In genomic region chr11:16966633-16967346, GRCh38 we compare ENCODE assay signal across 33 cellular contexts. TPM values are rescaled to one million over a fixed set of nuclear protein-coding genes. Genes with fewer than 3 reads are reported as not detected.
DNase-seq lines count a peak whose midpoint lies in the region; ATAC-seq, FAIRE-seq and TF ChIP-seq lines count a peak whose summit lies in the region.
"Had no signal": no experiment of that assay in that cellular context is flagged by ENCODE, and none has a peak within 500 bp of the region (broad histone marks: within the 10 kb centered on the region; RNA-seq: fewer than 3 reads in every experiment).

No MANE protein-coding gene starts in this region.

- H3K4ac ChIP-seq in mesenchymal stem cell (ENCODE audit: low read depth in 1 of 2, low read length in 2 of 2): no peak overlapping the region

- no peak overlapping the region for H4K91ac ChIP-seq in mesenchymal stem cell (ENCODE audit: low read length)

- H2BK15ac ChIP-seq in mesenchymal stem cell (ENCODE audit: low read depth, poor library complexity, severe bottlenecking): no peak overlapping the region

- H3K4me3 Mint-ChIP-seq in GM23338: no peak overlapping the region
- H3K4me3 Mint-ChIP-seq: nephron progenitor cell, WTC11 had no signal

- no peak for DNase-seq in K562 (ENCODE audit: extremely low read depth in 1 of 4, low spot score in 3 of 4)
- DNase-seq in mesenchymal stem cell: no peak
- peak; percentile 90 for DNase-seq in small intestine
- no peak for DNase-seq in GM23338 (ENCODE audit: low spot score)
- DNase-seq in GM13976 (ENCODE audit: low spot score): no peak
- no peak for DNase-seq in NCI-H82 (lab: John Stamatoyannopoulos, UW)
- DNase-seq: activated CD8-positive, alpha-beta memory T cell treated with anti-CD3 and anti-CD28 coated beads, Interleukin-2, amount 50 U/mL, for 4 hours; DND-41; hippocampal formation; left ventricle myocardium inferior; midbrain; NCI-H1092; NCI-H187; NCI-H2171 treated with DMSO at 0.1 percent for 48 hours; NCI-H526 treated with DMSO at 0.1 percent for 48 hours; nephron progenitor cell; ovary; right cardiac atrium; spleen; stimulated activated CD4-positive, alpha-beta T cell treated with anti-CD3 and anti-CD28 coated beads, Interleukin-2, amount 100 ng/mL, for 48 hours; upper lobe of right lung had no signal

- H3K9me3 Mint-ChIP-seq in GM23338: no peaks in the 10 kb centered on the region
- H3K9me3 Mint-ChIP-seq: activated naive CD4-positive, alpha-beta T cell treated with anti-CD3 and anti-CD28 coated beads, Interleukin-2, amount 50 U/mL, for 72 hours; activated T-helper 2 cell treated with anti-CD3 and anti-CD28 coated beads, Interferon-gamma antibody, Interleukin-2, Interleukin-4, amounts not matched to agents 10 μg/mL and 5 μg/mL and 100 μg/mL, durations not matched to agents 14 hours and 24 hours and 36 hours; nephron progenitor cell; WTC11 had no signal

- H4K20me1 ChIP-seq in K562 (replicated peaks; ENCODE audit: control insufficient read depth, insufficient read depth, low read length) (no peaks in the 10 kb centered on the region), GM23338 (replicated peaks; ENCODE audit: insufficient read depth) (no peaks in the 10 kb centered on the region; the same call in 1 of the 2 replicates)
- H4K20me1 ChIP-seq: BLaER1 treated with 17β-estradiol and CSF1 and Interleukin-3, amounts not matched to agents 10 nM and 100 nM had no signal

- no peak overlapping the region for H2BK5ac ChIP-seq in mesenchymal stem cell (ENCODE audit: low read depth, low read length, poor library complexity, severe bottlenecking)

- in situ Hi-C loops in K562 (cut with MboI) (no loop called here), GM13976 (cut with MboI; ENCODE audit: low sequenced_read_pairs, unreplicated experiment) (no loop called here)

- ATAC-seq in K562 (no peak), GM18498 (IDR thresholded peaks at IDR 0.05; ENCODE audit: unreplicated experiment) (no peak), GM23338 (no peak)
- ATAC-seq: activated naive CD4-positive, alpha-beta T cell treated with anti-CD3 and anti-CD28 coated beads, Interleukin-2, amount 50 U/mL, for 72 hours; Panc1; WTC11 had no signal

- no peak overlapping the region for H2BK12ac ChIP-seq in mesenchymal stem cell (ENCODE audit: low read length in 2 of 2)

- no peaks in the 10 kb centered on the region for H3K36me3 ChIP-seq in HEK293 (ENCODE audit: control insufficient read depth in 2 of 2, insufficient read depth in 1 of 2, low read length in 2 of 2)
- H3K36me3 ChIP-seq in K562 (ENCODE audit: control insufficient read depth, insufficient read depth, low read length): no peaks in the 10 kb centered on the region
- H3K36me3 ChIP-seq in mesenchymal stem cell (ENCODE audit: control insufficient read depth in 1 of 2, insufficient read depth in 2 of 2, low read depth in 1 of 2, low read length in 2 of 2): no peaks in the 10 kb centered on the region
- H3K36me3 ChIP-seq in small intestine (ENCODE audit: control insufficient read depth in 2 of 2, insufficient read depth in 2 of 2, low read length in 2 of 2): no peaks in the 10 kb centered on the region
- H3K36me3 ChIP-seq in GM23338 (ENCODE audit: insufficient read depth): no peaks in the 10 kb centered on the region
- H3K36me3 ChIP-seq: BLaER1 treated with 17β-estradiol and CSF1 and Interleukin-3, amounts not matched to agents 10 nM and 100 nM; esophagus muscularis mucosa; left ventricle myocardium inferior; ovary; spleen; upper lobe of right lung had no signal

- no peak for TF ChIP-seq CTCF in HEK293 (tag by site-specific recombination; IDR thresholded peaks at IDR 0.05)
- TF ChIP-seq CTCF in K562 (IDR thresholded peaks at IDR 0.05 in 2 of 3, conservative IDR thresholded peaks at IDR 0.05 in 1 of 3; ENCODE audit: insufficient read depth in 2 of 3, low read depth in 1 of 3, low read length in 3 of 3): no peak
- TF ChIP-seq CTCF in GM23338 (conservative IDR thresholded peaks at IDR 0.05; ENCODE audit: low read depth in 2 of 2): no peak
- no peak for TF ChIP-seq CTCF in GM13976 (IDR thresholded peaks at IDR 0.05; ENCODE audit: borderline replicate concordance, control extremely low read depth, extremely low read depth, insufficient read depth, missing control alignments)

- H3K14ac ChIP-seq in mesenchymal stem cell (ENCODE audit: low read length in 2 of 2): no peak overlapping the region

- H2AFZ ChIP-seq in K562 (ENCODE audit: low read depth, low read length) (no peak overlapping the region), mesenchymal stem cell (ENCODE audit: low read depth, low read length) (no peak overlapping the region), GM23338 (no peak overlapping the region)

- H3K9me2 ChIP-seq in GM23338 (ENCODE audit: insufficient read depth): no peaks in the 10 kb centered on the region

- no peak overlapping the region for H4K8ac ChIP-seq in mesenchymal stem cell (ENCODE audit: low read length)

- H3K36me3 Mint-ChIP-seq in GM23338 (ENCODE audit: low read depth): no peaks in the 10 kb centered on the region; the same call in 2 of the 3 replicates
- H3K36me3 Mint-ChIP-seq: activated naive CD4-positive, alpha-beta T cell treated with anti-CD3 and anti-CD28 coated beads, Interleukin-2, amount 50 U/mL, for 72 hours; WTC11 had no signal

- peaks cover 19% of the 10 kb centered on the region; the same call in 2 of the 3 replicates for H3K4me1 Mint-ChIP-seq in GM23338
- H3K4me1 Mint-ChIP-seq: WTC11 had no signal

- WGBS in K562 (ENCODE audit: insufficient coverage, low coverage, missing lambda C conversion rate): 4% methylated on average over 8 of the region's 9 CpGs
- WGBS in mesenchymal stem cell: 85% methylated on average over 9 of the region's 9 CpGs
- WGBS in small intestine, 3 donors: 21 to 61% (median 32%) methylated on average over 9 of the region's 9 CpGs

- H3K27me3 Mint-ChIP-seq in GM23338 (ENCODE audit: insufficient read depth, low read depth, poor library complexity): peaks cover 5% of the 10 kb centered on the region

- H3K4me2 ChIP-seq in K562 (ENCODE audit: insufficient read depth, low read length): no peak overlapping the region
- peak overlapping the region; percentile 32 for H3K4me2 ChIP-seq in mesenchymal stem cell (ENCODE audit: low read length, poor library complexity, severe bottlenecking)
- H3K4me2 ChIP-seq in GM23338: no peak overlapping the region
- H3K4me2 ChIP-seq: BLaER1 treated with 17β-estradiol and CSF1 and Interleukin-3, amounts not matched to agents 10 nM and 100 nM had no signal

- H3K79me2 ChIP-seq in K562 (ENCODE audit: control insufficient read depth, insufficient read depth, low read length): no peaks in the 10 kb centered on the region
- H3K79me2 ChIP-seq in GM23338 (replicated peaks; ENCODE audit: insufficient read depth): no peaks in the 10 kb centered on the region

- CTCF ChIA-PET in HEK293 (lab: Yijun Ruan, JAX) (interaction anchor here (0.5 to 1.1 kb wide), 6 partner anchors 10 to 147 kb away, joined by 3 to 6 read pairs (median 3); no protein-coding TSS in a partner anchor), K562 (lab: Yijun Ruan, JAX; ENCODE audit: low intra/inter-chr PET ratio) (no interaction called here)

- no peak overlapping the region for H3K23ac ChIP-seq in mesenchymal stem cell (ENCODE audit: low read length in 2 of 2)

- no peaks in the 10 kb centered on the region for H3K4me1 ChIP-seq in HEK293 (ENCODE audit: control insufficient read depth, insufficient read depth, low read length)
- H3K4me1 ChIP-seq in K562 (replicated peaks in 1 of 2; ENCODE audit: control insufficient read depth in 2 of 2, insufficient read depth in 2 of 2, low read length in 2 of 2): no peaks in the 10 kb centered on the region
- peaks cover 19% of the 10 kb centered on the region for H3K4me1 ChIP-seq in mesenchymal stem cell (ENCODE audit: control insufficient read depth, insufficient read depth, low read depth, low read length)
- peaks cover 6 to 13% of the 10 kb centered on the region in 2 donors for H3K4me1 ChIP-seq in small intestine (ENCODE audit: control insufficient read depth in 2 of 2, insufficient read depth in 1 of 2, low read depth in 1 of 2, low read length in 1 of 2)
- no peaks in the 10 kb centered on the region for H3K4me1 ChIP-seq in GM23338 (ENCODE audit: insufficient read depth)
- H3K4me1 ChIP-seq: BLaER1 treated with 17β-estradiol and CSF1 and Interleukin-3, amounts not matched to agents 10 nM and 100 nM; left ventricle myocardium inferior; spleen had no signal

- no TSS peak for BruUV-seq in K562 (replicated peaks; lab: Mats Ljungman, UMichigan)

- H3K9me1 ChIP-seq in K562 (ENCODE audit: control insufficient read depth, insufficient read depth, low read length): no peaks in the 10 kb centered on the region

- no peak overlapping the region for H3K18ac ChIP-seq in mesenchymal stem cell (ENCODE audit: low read depth in 1 of 2, low read length in 2 of 2)

- POLR2A ChIA-PET in HEK293 (lab: Yijun Ruan, JAX): interaction anchor here (1.6 kb wide), 1 partner anchor 35 kb away, joined by 3 read pairs; no protein-coding TSS in a partner anchor
- POLR2A ChIA-PET in K562 (lab: Yijun Ruan, JAX): interaction anchor here (0.9 kb wide), 1 partner anchor 11 kb away, joined by 3 read pairs; no protein-coding TSS in a partner anchor

- intact Hi-C loops in K562 (cut with micrococcal nuclease): no loop called here

- H3K9ac ChIP-seq in K562 (ENCODE audit: insufficient read depth in 1 of 2, low read depth in 2 of 2, low read length in 2 of 2) (no peak overlapping the region), mesenchymal stem cell (ENCODE audit: low read length) (no peak overlapping the region)
- H3K9ac ChIP-seq: BLaER1 treated with 17β-estradiol and CSF1 and Interleukin-3, amounts not matched to agents 10 nM and 100 nM had no signal

- FAIRE-seq in K562 (lab: Jason Lieb, UNC) (no peak), small intestine (lab: Jason Lieb, UNC) (no peak)
- FAIRE-seq: bronchial epithelial cell, frontal cortex, GM18507 had no signal

- no peak for TF ChIP-seq EP300 in K562 (IDR thresholded peaks at IDR 0.05; ENCODE audit: low read length)

- peak overlapping the region; percentile 2 for H2AK5ac ChIP-seq in mesenchymal stem cell (ENCODE audit: low read length, severe bottlenecking)

- H3K27ac Mint-ChIP-seq in GM23338: no peak overlapping the region
- H3K27ac Mint-ChIP-seq: activated naive CD4-positive, alpha-beta T cell treated with anti-CD3 and anti-CD28 coated beads, Interleukin-2, amount 50 U/mL, for 72 hours; activated T-helper 2 cell treated with anti-CD3 and anti-CD28 coated beads, Interferon-gamma antibody, Interleukin-2, Interleukin-4, amounts not matched to agents 10 μg/mL and 5 μg/mL and 100 μg/mL, durations not matched to agents 14 hours and 24 hours and 36 hours; nephron progenitor cell; WTC11 had no signal

- H3K27ac ChIP-seq in HEK293 (ENCODE audit: extremely low read depth, low read depth, low read length) (no peak overlapping the region), K562 (ENCODE audit: extremely low read depth, low read depth, low read length) (no peak overlapping the region), mesenchymal stem cell (ENCODE audit: low read length, poor library complexity, severe bottlenecking) (peak overlapping the region; percentile 81), small intestine (ENCODE audit: low read depth in 1 of 2, low read length in 1 of 2) (peak overlapping the region; percentile 85 to 92), GM23338 (ENCODE audit: low read depth) (no peak overlapping the region)
- H3K27ac ChIP-seq: BLaER1 treated with 17β-estradiol and CSF1 and Interleukin-3, amounts not matched to agents 10 nM and 100 nM; coronary artery; esophagus muscularis mucosa; left ventricle myocardium inferior; ovary; spleen; upper lobe of right lung had no signal

- H2BK120ac ChIP-seq in mesenchymal stem cell (ENCODE audit: low read depth, low read length): no peak overlapping the region

- H3F3A ChIP-seq in GM23338 (replicated peaks; ENCODE audit: low read depth): no peaks in the 10 kb centered on the region

- H3K27me3 ChIP-seq in K562 (ENCODE audit: control insufficient read depth in 2 of 2, insufficient read depth in 2 of 2, low read length in 2 of 2) (peaks cover 0 to 16% of the 10 kb centered on the region in 2 experiments; a peak in 2 of 5 replicates), mesenchymal stem cell (ENCODE audit: control insufficient read depth in 1 of 2, insufficient read depth in 1 of 2, low read length in 2 of 2) (peaks cover 0 to 3% of the 10 kb centered on the region in 2 experiments), small intestine (ENCODE audit: control insufficient read depth in 2 of 2, insufficient read depth in 2 of 2, low read length in 2 of 2) (no peaks in the 10 kb centered on the region), GM23338 (ENCODE audit: insufficient read depth) (no peaks in the 10 kb centered on the region)
- H3K27me3 ChIP-seq: BLaER1 treated with 17β-estradiol and CSF1 and Interleukin-3, amounts not matched to agents 10 nM and 100 nM; esophagus muscularis mucosa; ovary; spleen; upper lobe of right lung had no signal

- peaks cover 5% of the 10 kb centered on the region for H3K79me1 ChIP-seq in mesenchymal stem cell (replicated peaks; ENCODE audit: low read length, poor library complexity, severe bottlenecking)

- H3K4me3 ChIP-seq in HEK293 (ENCODE audit: low read depth, low read length) (no peak overlapping the region), K562 (no peak overlapping the region), mesenchymal stem cell (ENCODE audit: insufficient read depth in 1 of 2, low read depth in 1 of 2, low read length in 2 of 2) (no peak overlapping the region), small intestine (ENCODE audit: low read depth in 1 of 2, low read length in 2 of 2) (no peak overlapping the region), GM23338 (no peak overlapping the region)
- H3K4me3 ChIP-seq: BLaER1 treated with 17β-estradiol and CSF1 and Interleukin-3, amounts not matched to agents 10 nM and 100 nM; coronary artery; esophagus muscularis mucosa; left ventricle myocardium inferior; ovary; spleen; upper lobe of right lung had no signal

- H3K9me3 ChIP-seq in HEK293 (ENCODE audit: control insufficient read depth, insufficient read depth, low read depth, low read length): no peaks in the 10 kb centered on the region
- no peaks in the 10 kb centered on the region for H3K9me3 ChIP-seq in K562 (replicated peaks; ENCODE audit: control insufficient read depth, insufficient read depth, low read depth, low read length)
- no peaks in the 10 kb centered on the region for H3K9me3 ChIP-seq in mesenchymal stem cell (ENCODE audit: control insufficient read depth, low read length)
- no peaks in the 10 kb centered on the region for H3K9me3 ChIP-seq in small intestine (ENCODE audit: control insufficient read depth, low read depth)
- H3K9me3 ChIP-seq: BLaER1 treated with 17β-estradiol and CSF1 and Interleukin-3, amounts not matched to agents 10 nM and 100 nM; esophagus muscularis mucosa; left ventricle myocardium inferior; ovary; spleen; upper lobe of right lung had no signal

- TF ChIP-seq RAD21 in K562 (CRISPR knock-in tag; conservative IDR thresholded peaks at IDR 0.05 in 1 of 2, IDR thresholded peaks at IDR 0.05 in 1 of 2): no peak

- TF ChIP-seq POLR2A in K562 (conservative IDR thresholded peaks at IDR 0.05): no peak

RNA-seq across cellular contexts. Expression of gene PLEKHA7, which starts 47.4 kb away (rescaled TPM):
- total RNA-seq in K562 (2011; cell fraction: chromatin; rRNA removed; ENCODE audit: low replicate concordance): 0.32 and 1.7 TPM in 2 replicates
- total RNA-seq in K562 (2011; cell fraction: nucleolus; rRNA removed): 0.17 and 0.39 TPM in 2 replicates
- total RNA-seq in K562 (2011; cell fraction: nucleoplasm; rRNA removed): 0.29 and 0.53 TPM in 2 replicates
- total RNA-seq in K562 (2014; rRNA removed) (0.33 and 0.77 TPM in 2 replicates), K562 (2014; rRNA removed; fragmentation: Illumina TruSeq; extraction: Trizol) (0.18 and 0.54 TPM in 2 replicates), K562 (2015; rRNA removed; fragmentation: Illumina TruSeq; extraction: Trizol) (0.04 and 0.22 TPM in 2 replicates), K562 (2021) (0.24 and 0.51 TPM in 2 replicates)
- polyA plus RNA-seq in K562 (2011; rRNA removed) (0.06 and 0.12 TPM in 2 replicates), K562 (2014; fragmentation: Illumina TruSeq; extraction: Trizol) (0.16 and 0.47 TPM in 2 replicates), K562 (2014; fragmentation: Nextera tagmentation; extraction: Ambion mirVana) (under 1 TPM in 1 of 2 experiments, not detected in 1; 0.10 TPM), K562 (2014; rRNA removed) (0.37 and 0.53 TPM in 2 replicates), small intestine (10 to 100 TPM; 28.1 to 69.3 (median 52.1) TPM), GM23338 (2016; fragmentation: Nextera tagmentation; extraction: Ambion mirVana) (8.1 and 9.7 TPM in 2 replicates)
- polyA plus RNA-seq in K562 (2011; cell fraction: cytosol; rRNA removed): 0.03 and 0.06 TPM in 2 replicates
- polyA plus RNA-seq in K562 (2011; cell fraction: nucleus; rRNA removed): 0.35 and 0.36 TPM in 2 replicates
- polyA plus RNA-seq in K562 (2012): 0.17 TPM in 2 replicates
- 0.57 TPM in 1 of 2 replicates, not detected in the other for polyA minus RNA-seq in K562 (2011; rRNA and poly(A)+ RNA removed)
- not detected in 2 replicates for polyA minus RNA-seq in K562 (2011; cell fraction: cytosol; rRNA and poly(A)+ RNA removed)
- polyA minus RNA-seq in K562 (2011; cell fraction: nucleus; rRNA and poly(A)+ RNA removed): 0.13 and 0.56 TPM in 2 replicates
- 0.52 TPM for polyA plus RNA-seq in mesenchymal stem cell (2013, experiment 1 of 2)
- 0.56 TPM for polyA plus RNA-seq in mesenchymal stem cell (2013, experiment 2 of 2)
- 12.9 and 15.8 TPM in 2 replicates for total RNA-seq in GM23338 (2014; rRNA removed; shearing (Covaris generic))

Comparison
In these comparisons a context has a peak if more than half of its experiments do, and no peak if none do; other contexts are left out.
1. H3K27ac ChIP-seq: peak in mesenchymal stem cell (single experiment) and small intestine (2 of 2); none in HEK293 (single experiment), K562 (single experiment) and GM23338 (single experiment).